In genomic region chr12:1776139-1776975, GRCh38 we compare ENCODE assay signal across 9 cellular contexts. TPM values are rescaled to one million over a fixed set of nuclear protein-coding genes. Genes with fewer than 3 reads are reported as not detected.
DNase-seq lines count a peak whose midpoint lies in the region; ATAC-seq and TF ChIP-seq lines count a peak whose summit lies in the region.
"Had no signal": no experiment of that assay in that cellular context is flagged by ENCODE, and none has a peak within 500 bp of the region (broad histone marks: within the 10 kb centered on the region; RNA-seq: fewer than 3 reads in every experiment).

No MANE protein-coding gene starts in this region.

- WGBS in H9 (ENCODE audit: extremely low coverage, insufficient read length, low lambda C conversion rate): no CpG with 5 or more reads among the region's 5 CpGs
- WGBS in hepatocyte (ENCODE audit: low lambda C conversion rate, missing lambda C conversion rate): 63% methylated on average over 5 of the region's 5 CpGs

- no peak overlapping the region for H3K4me3 Mint-ChIP-seq in H9

- H3K36me3 ChIP-seq in hepatocyte (replicated peaks; ENCODE audit: insufficient read depth, low read depth) (no peaks in the 10 kb centered on the region), lower lobe of right lung (peaks cover 34% of the 10 kb centered on the region), tibial artery (peaks cover 0 to 9% (median 0%) of the 10 kb centered on the region in 3 donors)

- H2BK15ac ChIP-seq in H9 (ENCODE audit: low read depth, low read length): no peak overlapping the region

- H4K91ac ChIP-seq in H9 (ENCODE audit: insufficient read length, low read depth, low read length): no peak overlapping the region

- peaks cover 17 to 19% of the 10 kb centered on the region in 2 experiments for H3K4me1 Mint-ChIP-seq in H9

- no peak overlapping the region for H3K9ac ChIP-seq in H9 (ENCODE audit: extremely low read depth, insufficient read length, low read length)

- H2BK12ac ChIP-seq in H9 (ENCODE audit: insufficient read length, low read depth, low read length): no peak overlapping the region

- H4K20me1 ChIP-seq in H9 (ENCODE audit: control insufficient read depth, insufficient read depth, insufficient read length) (no peaks in the 10 kb centered on the region), hepatocyte (ENCODE audit: insufficient read depth, poor library complexity, severe bottlenecking) (peaks cover 2% of the 10 kb centered on the region)

- no peak overlapping the region for H2AK5ac ChIP-seq in H9 (ENCODE audit: insufficient read length, low read length)

- H3K79me1 ChIP-seq in H9 (ENCODE audit: insufficient read depth, low read depth, low read length, poor library complexity, severe bottlenecking): no peaks in the 10 kb centered on the region

- no peaks in the 10 kb centered on the region for H3K9me2 ChIP-seq in hepatocyte (replicated peaks; ENCODE audit: insufficient read depth)

- no peak overlapping the region for H4K8ac ChIP-seq in H9 (replicated peaks; ENCODE audit: insufficient read length, low read depth, low read length)

- H2BK5ac ChIP-seq in H9 (ENCODE audit: insufficient read length, low read length): no peak overlapping the region

- no peak overlapping the region for H3K56ac ChIP-seq in H9 (ENCODE audit: insufficient read length, low read depth, low read length)

- H3K18ac ChIP-seq in H9 (ENCODE audit: insufficient read length, low read depth, low read length): no peak overlapping the region

- ATAC-seq in lower lobe of right lung: no peak
- no peak for ATAC-seq in HG02759 (IDR thresholded peaks at IDR 0.05; ENCODE audit: unreplicated experiment)

- no peaks in the 10 kb centered on the region for H3K9me3 ChIP-seq in H9 (ENCODE audit: control insufficient read depth, low read depth, low read length)
- H3K9me3 ChIP-seq in hepatocyte (ENCODE audit: low read depth): no peaks in the 10 kb centered on the region
- no peaks in the 10 kb centered on the region for H3K9me3 ChIP-seq in lower lobe of right lung
- no peaks in the 10 kb centered on the region for H3K9me3 ChIP-seq in tibial artery

- H3K23ac ChIP-seq in H9 (ENCODE audit: insufficient read length, low read depth, low read length): no peak overlapping the region

- no peak overlapping the region for H4K5ac ChIP-seq in H9 (ENCODE audit: insufficient read length, low read depth, low read length)

- H2AFZ ChIP-seq in H9 (ENCODE audit: low read length) (no peak overlapping the region), hepatocyte (no peak overlapping the region)

- H3K27ac ChIP-seq in H9 (ENCODE audit: insufficient read length, low read depth, low read length): no peak overlapping the region
- H3K27ac ChIP-seq in hepatocyte: no peak overlapping the region
- no peak overlapping the region for H3K27ac ChIP-seq in lower lobe of right lung
- no peak overlapping the region for H3K27ac ChIP-seq in tibial artery

- no peaks in the 10 kb centered on the region for H3K23me2 ChIP-seq in H9 (ENCODE audit: insufficient read length, low read depth, low read length, poor library complexity, severe bottlenecking)

- H3K4me2 ChIP-seq in H9 (ENCODE audit: insufficient read depth, insufficient read length, low read length) (no peak overlapping the region), hepatocyte (peak overlapping the region; percentile 27)

- peak overlapping the region; percentile 31 to 50 (median 42); a peak in 4 of 7 replicates for H3K27ac Mint-ChIP-seq in H9

- no peaks in the 10 kb centered on the region for H3K79me2 ChIP-seq in H9 (ENCODE audit: insufficient read depth, low read length)
- H3K79me2 ChIP-seq in hepatocyte: peaks cover 38% of the 10 kb centered on the region

- DNase-seq in A172 (ENCODE audit: low spot score) (peak; percentile 60), H9 (no peak), T1000 (lab: John Stamatoyannopoulos, UW) (peak; percentile 47), hepatocyte (ENCODE audit: low spot score) (no peak), lower lobe of right lung (no peak), NCI-H187 treated with DMSO at 0.1 percent for 48 hours (lab: John Stamatoyannopoulos, UW) (no peak), tibial artery (no peak)
- DNase-seq: NCI-H187 had no signal

- no peaks in the 10 kb centered on the region for H3K4me1 ChIP-seq in H9 (ENCODE audit: insufficient read depth, low read length)
- H3K4me1 ChIP-seq in hepatocyte (ENCODE audit: insufficient read depth): peaks cover 9% of the 10 kb centered on the region
- H3K4me1 ChIP-seq in lower lobe of right lung: peaks cover 17% of the 10 kb centered on the region
- peaks cover 3 to 25% (median 10%) of the 10 kb centered on the region in 4 donors for H3K4me1 ChIP-seq in tibial artery

- no peak overlapping the region for H3T11ph ChIP-seq in H9 (ENCODE audit: low read length)

- no peaks in the 10 kb centered on the region for H3K9me3 Mint-ChIP-seq in H9

- no peaks in the 10 kb centered on the region for H3K27me3 ChIP-seq in H9 (ENCODE audit: insufficient read depth, low read length)
- H3K27me3 ChIP-seq in hepatocyte: no peaks in the 10 kb centered on the region
- H3K27me3 ChIP-seq in lower lobe of right lung (ENCODE audit: low read depth): no peaks in the 10 kb centered on the region
- H3K27me3 ChIP-seq in tibial artery: no peaks in the 10 kb centered on the region

- no peak overlapping the region for H3K4me3 ChIP-seq in hepatocyte
- H3K4me3 ChIP-seq in lower lobe of right lung: no peak overlapping the region
- H3K4me3 ChIP-seq in tibial artery: no peak overlapping the region

- no peak for TF ChIP-seq CTCF in H9 (conservative IDR thresholded peaks at IDR 0.05)
- TF ChIP-seq CTCF in hepatocyte (IDR thresholded peaks at IDR 0.05; ENCODE audit: poor library complexity): no peak
- TF ChIP-seq CTCF in lower lobe of right lung (IDR thresholded peaks at IDR 0.05): no peak
- TF ChIP-seq CTCF in tibial artery (IDR thresholded peaks at IDR 0.05): no peak

- H2BK20ac ChIP-seq in H9 (ENCODE audit: low read depth, low read length, poor library complexity, severe bottlenecking): no peak overlapping the region

- no peaks in the 10 kb centered on the region for H3K27me3 Mint-ChIP-seq in H9 (ENCODE audit: low read depth)

- peaks cover 2 to 39% (median 9%) of the 10 kb centered on the region in 3 experiments; a peak in 5 of 7 replicates for H3K36me3 Mint-ChIP-seq in H9 (ENCODE audit: insufficient read depth in 1 of 3, low read depth in 3 of 3)

- no peak overlapping the region for H3K14ac ChIP-seq in H9 (ENCODE audit: insufficient read depth, low read length)

- intact Hi-C loops in lower lobe of right lung (cut with DNase I) (no loop called here), tibial artery (cut with DNase I; ENCODE audit: low total_unique reads) (no loop called here)

- H2BK120ac ChIP-seq in H9 (ENCODE audit: low read depth, low read length, poor library complexity, severe bottlenecking): no peak overlapping the region

- no peak overlapping the region for H3K4ac ChIP-seq in H9 (ENCODE audit: low read depth, low read length)

RNA-seq across cellular contexts. Expression of gene LRTM2, which starts 44.0 kb away (rescaled TPM):
- total RNA-seq in A172 (2014; rRNA removed; shearing (Covaris generic)): not detected in 2 replicates
- not detected in 2 replicates for total RNA-seq in H9 (2021)
- not detected in 2 replicates for total RNA-seq in hepatocyte
- not detected in 2 replicates for polyA plus RNA-seq in hepatocyte
- not detected for total RNA-seq in lower lobe of right lung

Comparison
In these comparisons a context has a peak if more than half of its experiments do, and no peak if none do; other contexts are left out.
1. DNase-seq: peak in A172 (single experiment) and T1000 (single experiment); none in H9 (single experiment), hepatocyte (single experiment), lower lobe of right lung (single experiment), NCI-H187 treated with DMSO at 0.1 percent for 48 hours (single experiment) and tibial artery (0 of 2).